In genomic region chr15:63860161-63860954, GRCh38 we compare ENCODE assay signal across 9 cellular contexts. TPM values are rescaled to one million over a fixed set of nuclear protein-coding genes. Genes with fewer than 3 reads are reported as not detected.
DNase-seq lines count a peak whose midpoint lies in the region; ATAC-seq, FAIRE-seq and TF ChIP-seq lines count a peak whose summit lies in the region.
"Had no signal": no experiment of that assay in that cellular context is flagged by ENCODE, and none has a peak within 500 bp of the region (broad histone marks: within the 10 kb centered on the region; RNA-seq: fewer than 3 reads in every experiment).

No MANE protein-coding gene starts in this region.

- no peak for TF ChIP-seq POLR2A in K562 (conservative IDR thresholded peaks at IDR 0.05)
- no peak for TF ChIP-seq POLR2A in ovary (IDR thresholded peaks at IDR 0.05)
- no peak for TF ChIP-seq POLR2A in body of pancreas (IDR thresholded peaks at IDR 0.05)

- H3K27me3 Mint-ChIP-seq in IgD-negative memory B cell: no peaks in the 10 kb centered on the region

- no peaks in the 10 kb centered on the region for H3K79me2 ChIP-seq in K562 (ENCODE audit: control insufficient read depth, insufficient read depth, low read length)

- peak overlapping the region in 1 of 2 experiments; percentile 55; a peak in 1 of 4 replicates for H3K9ac ChIP-seq in K562 (ENCODE audit: insufficient read depth in 1 of 2, low read depth in 2 of 2, low read length in 2 of 2)

- H3K9me3 ChIP-seq in K562 (replicated peaks; ENCODE audit: control insufficient read depth, insufficient read depth, low read depth, low read length) (no peaks in the 10 kb centered on the region), ovary (no peaks in the 10 kb centered on the region), body of pancreas (no peaks in the 10 kb centered on the region)

- H3K9me3 Mint-ChIP-seq in IgD-negative memory B cell: no peaks in the 10 kb centered on the region

- peaks cover 12 to 31% (median 20%) of the 10 kb centered on the region in 3 donors for H3K4me1 Mint-ChIP-seq in IgD-negative memory B cell

- peak; percentile 83 for FAIRE-seq in K562 (lab: Jason Lieb, UNC)

- H3K4me1 ChIP-seq in K562 (replicated peaks in 1 of 2; ENCODE audit: control insufficient read depth in 2 of 2, insufficient read depth in 2 of 2, low read length in 2 of 2) (peaks cover 10 to 20% of the 10 kb centered on the region in 2 experiments; a peak in 4 of 5 replicates), ovary (ENCODE audit: insufficient read depth) (peaks cover 4% of the 10 kb centered on the region), body of pancreas (no peaks in the 10 kb centered on the region)

- H4K20me1 ChIP-seq in K562 (replicated peaks; ENCODE audit: control insufficient read depth, insufficient read depth, low read length): no peaks in the 10 kb centered on the region

- H3K9me1 ChIP-seq in K562 (ENCODE audit: control insufficient read depth, insufficient read depth, low read length): no peaks in the 10 kb centered on the region

- H3K27ac Mint-ChIP-seq in IgD-negative memory B cell: peak overlapping the region; percentile 27 to 90 (median 88)

- peaks cover 2% of the 10 kb centered on the region for H3K36me3 Mint-ChIP-seq in IgD-negative memory B cell

- CTCF ChIA-PET in K562 (lab: Yijun Ruan, JAX; ENCODE audit: low intra/inter-chr PET ratio): no interaction called here

- no peak for TF ChIP-seq RAD21 in K562 (CRISPR knock-in tag; conservative IDR thresholded peaks at IDR 0.05 in 1 of 2, IDR thresholded peaks at IDR 0.05 in 1 of 2)

- peak; percentile 45 for DNase-seq in activated CD4-positive, alpha-beta T cell treated with anti-CD3 and anti-CD28 coated beads for 1 hour
- peak in 3 of 4 experiments; percentile 37 to 59 (median 50) for DNase-seq in K562 (ENCODE audit: extremely low read depth in 1 of 4, low spot score in 3 of 4)
- peak; percentile 26 for DNase-seq in stimulated activated CD8-positive, alpha-beta memory T cell treated with anti-CD3 and anti-CD28 coated beads, Interleukin-4, amount 100 ng/mL, for 24 hours (ENCODE audit: low read depth)
- no peak for DNase-seq in NCI-H446 (lab: John Stamatoyannopoulos, UW)
- no peak for DNase-seq in ovary
- no peak for DNase-seq in body of pancreas
- DNase-seq: NK-92 treated with Interleukin-12 subunit alpha and Interleukin-12 subunit beta, amount 100 ng/mL, for 24 hours had no signal

- no peak overlapping the region for H3K27ac ChIP-seq in K562 (ENCODE audit: extremely low read depth, low read depth, low read length)
- H3K27ac ChIP-seq in ovary: no peak overlapping the region
- no peak overlapping the region for H3K27ac ChIP-seq in body of pancreas

- intact Hi-C loops in K562 (cut with micrococcal nuclease) (no loop called here), ovary (cut with DNase I) (no loop called here), body of pancreas (cut with DNase I) (no loop called here)

- in situ Hi-C loops in K562 (cut with MboI): no loop called here

- POLR2A ChIA-PET in K562 (lab: Yijun Ruan, JAX): interaction anchor here (0.6 to 1.2 kb wide), 3 partner anchors 12 to 85 kb away, joined by 3 to 5 read pairs (median 3); no protein-coding TSS in a partner anchor

- TF ChIP-seq EP300 in K562 (IDR thresholded peaks at IDR 0.05; ENCODE audit: low read length) (no peak), ovary (IDR thresholded peaks at IDR 0.05) (no peak)

- TF ChIP-seq CTCF in K562 (IDR thresholded peaks at IDR 0.05 in 2 of 3, conservative IDR thresholded peaks at IDR 0.05 in 1 of 3; ENCODE audit: insufficient read depth in 2 of 3, low read depth in 1 of 3, low read length in 3 of 3) (no peak), ovary (IDR thresholded peaks at IDR 0.05) (no peak), body of pancreas (IDR thresholded peaks at IDR 0.05) (no peak)

- peak overlapping the region in 3 of 4 donors; percentile 18 to 89 (median 34) for H3K4me3 Mint-ChIP-seq in IgD-negative memory B cell

- 11% methylated on average over 4 of the region's 5 CpGs for WGBS in K562 (ENCODE audit: insufficient coverage, low coverage, missing lambda C conversion rate)
- 80 to 86% (median 85%) methylated on average over 5 of the region's 5 CpGs for WGBS in ovary, 3 donors
- WGBS in body of pancreas, 2 donors: 51 to 81% methylated on average over 4 to 5 of the region's 5 CpGs

- BruUV-seq in K562 (replicated peaks; lab: Mats Ljungman, UMichigan): no TSS peak

- no peak overlapping the region for H3K4me2 ChIP-seq in K562 (ENCODE audit: insufficient read depth, low read length)

- H3K36me3 ChIP-seq in K562 (ENCODE audit: control insufficient read depth, insufficient read depth, low read length): no peaks in the 10 kb centered on the region
- H3K36me3 ChIP-seq in ovary: no peaks in the 10 kb centered on the region
- H3K36me3 ChIP-seq in body of pancreas (replicated peaks in 1 of 2; ENCODE audit: insufficient read depth in 1 of 2, low read depth in 2 of 2): no peaks in the 10 kb centered on the region

- H3K27me3 ChIP-seq in K562 (ENCODE audit: control insufficient read depth in 2 of 2, insufficient read depth in 2 of 2, low read length in 2 of 2) (no peaks in the 10 kb centered on the region), ovary (no peaks in the 10 kb centered on the region), body of pancreas (no peaks in the 10 kb centered on the region)

- H3K4me3 ChIP-seq in K562 (no peak overlapping the region), ovary (no peak overlapping the region), body of pancreas (no peak overlapping the region)

- H2AFZ ChIP-seq in K562 (ENCODE audit: low read depth, low read length): peak overlapping the region; percentile 76

- ATAC-seq in K562 (peak; percentile 78), HG03159 (IDR thresholded peaks at IDR 0.05; ENCODE audit: unreplicated experiment) (no peak), body of pancreas (no peak)

TF ChIP-seq in K562, 482 proteins besides CTCF, POLR2A, EP300 and RAD21 (continues in another document):
- TF ChIP-seq ZNF740 (CRISPR knock-in tag; IDR thresholded peaks at IDR 0.05): peak; percentile 23; the same call in 1 of the 2 replicates
- no peak for TF ChIP-seq ZNF740 (tag; IDR thresholded peaks at IDR 0.05)
- TF ChIP-seq ZNF184 (CRISPR knock-in tag; IDR thresholded peaks at IDR 0.05): no peak
- TF ChIP-seq BRD4 (IDR thresholded peaks at IDR 0.05): no peak
- TF ChIP-seq JUNB (CRISPR knock-in tag; conservative IDR thresholded peaks at IDR 0.05): no peak
- TF ChIP-seq TCF3 (CRISPR knock-in tag; IDR thresholded peaks at IDR 0.05): 0 out of 2 replicates have a peak, but pooled peaks have one; percentile 23
- peak; percentile 44; the same call in 1 of the 2 replicates for TF ChIP-seq TFAP4 (CRISPR knock-in tag; IDR thresholded peaks at IDR 0.05; ENCODE audit: borderline replicate concordance)
- TF ChIP-seq TAL1 (IDR thresholded peaks at IDR 0.05): peak; percentile 33; the same call in 1 of the 2 replicates
- no peak for TF ChIP-seq NR3C1 (CRISPR knock-in tag; IDR thresholded peaks at IDR 0.05)
- TF ChIP-seq KHSRP (IDR thresholded peaks at IDR 0.05): no peak
- no peak for TF ChIP-seq BCL6 (CRISPR knock-in tag; IDR thresholded peaks at IDR 0.05)
- no peak for TF ChIP-seq ZNF143 (CRISPR knock-in tag; IDR thresholded peaks at IDR 0.05)
- no peak for TF ChIP-seq NCOR1 (IDR thresholded peaks at IDR 0.05)
- TF ChIP-seq SLC30A9 (CRISPR knock-in tag; IDR thresholded peaks at IDR 0.05): no peak
- no peak for TF ChIP-seq KLF16 (IDR thresholded peaks at IDR 0.05)
- no peak for TF ChIP-seq ELF2 (CRISPR knock-in tag; IDR thresholded peaks at IDR 0.05)
- no peak for TF ChIP-seq MYBL2 (IDR thresholded peaks at IDR 0.05; ENCODE audit: low read depth)
- TF ChIP-seq MYBL2 (CRISPR knock-in tag; IDR thresholded peaks at IDR 0.05; ENCODE audit: borderline replicate concordance): no peak
- no peak for TF ChIP-seq CTBP1 (IDR thresholded peaks at IDR 0.05; ENCODE audit: borderline replicate concordance)

RNA-seq across cellular contexts. Expression of gene HERC1, which starts 26.6 kb away (rescaled TPM):
- polyA plus RNA-seq in IgD-negative memory B cell: 35.2 TPM
- total RNA-seq in K562 (2011; cell fraction: chromatin; rRNA removed; ENCODE audit: low replicate concordance): 151 and 399 TPM in 2 replicates
- total RNA-seq in K562 (2011; cell fraction: nucleolus; rRNA removed): 94.9 and 123 TPM in 2 replicates
- total RNA-seq in K562 (2011; cell fraction: nucleoplasm; rRNA removed): 139 and 141 TPM in 2 replicates
- total RNA-seq in K562 (2014; rRNA removed): 91.9 and 93.1 TPM in 2 replicates
- 79.2 and 88.1 TPM in 2 replicates for total RNA-seq in K562 (2014; rRNA removed; fragmentation: Illumina TruSeq; extraction: Trizol)
- 90.4 and 92.6 TPM in 2 replicates for total RNA-seq in K562 (2015; rRNA removed; fragmentation: Illumina TruSeq; extraction: Trizol)
- total RNA-seq in K562 (2021): 103 and 108 TPM in 2 replicates
- 43.9 and 48.3 TPM in 2 replicates for polyA plus RNA-seq in K562 (2011; rRNA removed)
- polyA plus RNA-seq in K562 (2011; cell fraction: cytosol; rRNA removed): 46.7 and 50.5 TPM in 2 replicates
- 125 and 130 TPM in 2 replicates for polyA plus RNA-seq in K562 (2011; cell fraction: nucleus; rRNA removed)
- 68.9 and 92.0 TPM in 2 replicates for polyA plus RNA-seq in K562 (2012)
- 79.0 and 89.9 TPM in 2 replicates for polyA plus RNA-seq in K562 (2014; fragmentation: Illumina TruSeq; extraction: Trizol)
- 10 to 100 TPM; 24.5 to 42.4 TPM for polyA plus RNA-seq in K562 (2014; fragmentation: Nextera tagmentation; extraction: Ambion mirVana)
- 70.7 and 83.4 TPM in 2 replicates for polyA plus RNA-seq in K562 (2014; rRNA removed)
- 115 and 136 TPM in 2 replicates for polyA minus RNA-seq in K562 (2011; rRNA and poly(A)+ RNA removed)
- 56.8 and 74.4 TPM in 2 replicates for polyA minus RNA-seq in K562 (2011; cell fraction: cytosol; rRNA and poly(A)+ RNA removed)
- polyA minus RNA-seq in K562 (2011; cell fraction: nucleus; rRNA and poly(A)+ RNA removed): 75.0 and 142 TPM in 2 replicates
- total RNA-seq in ovary: 100 to 1,000 TPM in 1 of 7 donors, 10 to 100 TPM in 6; 60.7 to 105 (median 82.9) TPM
- polyA plus RNA-seq in ovary: 10 to 100 TPM; 42.8 to 43.8 TPM
- total RNA-seq in body of pancreas: 10 to 100 TPM; 40.5 to 47.0 TPM

Comparison
In these comparisons a context has a peak if more than half of its experiments do, and no peak if none do; other contexts are left out.
1. DNase-seq: peak in activated CD4-positive, alpha-beta T cell treated with anti-CD3 and anti-CD28 coated beads for 1 hour (single experiment), K562 (3 of 4) and stimulated activated CD8-positive, alpha-beta memory T cell treated with anti-CD3 and anti-CD28 coated beads, Interleukin-4, amount 100 ng/mL, for 24 hours (single experiment); none in NCI-H446 (0 of 2), ovary (0 of 5) and body of pancreas (0 of 4).